ENCODE assay signal across 1 cellular context in the genomic region with DNA sequence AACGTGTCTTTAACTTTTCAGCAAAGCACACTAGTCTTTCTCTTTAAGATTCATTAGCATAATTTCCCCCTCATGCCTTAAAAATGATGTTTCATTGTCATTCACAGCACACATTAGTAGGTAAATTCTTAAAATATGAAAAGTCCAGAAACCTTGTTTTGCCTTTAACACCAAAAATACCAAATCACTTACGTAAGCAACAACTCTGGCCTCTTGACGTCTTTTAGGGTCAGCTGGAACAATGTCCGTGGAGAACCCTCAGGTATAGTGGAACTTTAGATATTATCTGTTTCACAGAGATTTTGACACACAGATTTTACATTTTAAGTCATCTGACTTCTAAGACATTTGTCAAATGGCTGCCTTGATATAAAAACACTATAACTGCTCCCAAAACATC.
TF ChIP-seq lines count a peak whose summit lies in the region.

No MANE protein-coding gene starts in this region.

TF ChIP-seq in A549, 52 proteins besides CTCF, POLR2A, EP300 and RAD21 (continued from another document):
- TF ChIP-seq, protein P1, sequence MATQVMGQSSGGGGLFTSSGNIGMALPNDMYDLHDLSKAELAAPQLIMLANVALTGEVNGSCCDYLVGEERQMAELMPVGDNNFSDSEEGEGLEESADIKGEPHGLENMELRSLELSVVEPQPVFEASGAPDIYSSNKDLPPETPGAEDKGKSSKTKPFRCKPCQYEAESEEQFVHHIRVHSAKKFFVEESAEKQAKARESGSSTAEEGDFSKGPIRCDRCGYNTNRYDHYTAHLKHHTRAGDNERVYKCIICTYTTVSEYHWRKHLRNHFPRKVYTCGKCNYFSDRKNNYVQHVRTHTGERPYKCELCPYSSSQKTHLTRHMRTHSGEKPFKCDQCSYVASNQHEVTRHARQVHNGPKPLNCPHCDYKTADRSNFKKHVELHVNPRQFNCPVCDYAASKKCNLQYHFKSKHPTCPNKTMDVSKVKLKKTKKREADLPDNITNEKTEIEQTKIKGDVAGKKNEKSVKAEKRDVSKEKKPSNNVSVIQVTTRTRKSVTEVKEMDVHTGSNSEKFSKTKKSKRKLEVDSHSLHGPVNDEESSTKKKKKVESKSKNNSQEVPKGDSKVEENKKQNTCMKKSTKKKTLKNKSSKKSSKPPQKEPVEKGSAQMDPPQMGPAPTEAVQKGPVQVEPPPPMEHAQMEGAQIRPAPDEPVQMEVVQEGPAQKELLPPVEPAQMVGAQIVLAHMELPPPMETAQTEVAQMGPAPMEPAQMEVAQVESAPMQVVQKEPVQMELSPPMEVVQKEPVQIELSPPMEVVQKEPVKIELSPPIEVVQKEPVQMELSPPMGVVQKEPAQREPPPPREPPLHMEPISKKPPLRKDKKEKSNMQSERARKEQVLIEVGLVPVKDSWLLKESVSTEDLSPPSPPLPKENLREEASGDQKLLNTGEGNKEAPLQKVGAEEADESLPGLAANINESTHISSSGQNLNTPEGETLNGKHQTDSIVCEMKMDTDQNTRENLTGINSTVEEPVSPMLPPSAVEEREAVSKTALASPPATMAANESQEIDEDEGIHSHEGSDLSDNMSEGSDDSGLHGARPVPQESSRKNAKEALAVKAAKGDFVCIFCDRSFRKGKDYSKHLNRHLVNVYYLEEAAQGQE (IDR thresholded peaks at IDR 0.05), result no peak
- TF ChIP-seq FOSL2 (IDR thresholded peaks at IDR 0.05) (no peak), FOSL2 (CRISPR knock-in tag; IDR thresholded peaks at IDR 0.05) (no peak), SMC3 (IDR thresholded peaks at IDR 0.05) (no peak), JUNB (IDR thresholded peaks at IDR 0.05) (no peak), CHD4 (IDR thresholded peaks at IDR 0.05; ENCODE audit: borderline replicate concordance) (no peak), JUN (IDR thresholded peaks at IDR 0.05) (no peak), FOXS1 (CRISPR knock-in tag; IDR thresholded peaks at IDR 0.05) (no peak), FOSB (CRISPR knock-in tag; IDR thresholded peaks at IDR 0.05) (no peak), RCOR1 (IDR thresholded peaks at IDR 0.05; ENCODE audit: low read depth, low read length) (no peak), HDAC2 (IDR thresholded peaks at IDR 0.05) (no peak)
